In the genomic region with DNA sequence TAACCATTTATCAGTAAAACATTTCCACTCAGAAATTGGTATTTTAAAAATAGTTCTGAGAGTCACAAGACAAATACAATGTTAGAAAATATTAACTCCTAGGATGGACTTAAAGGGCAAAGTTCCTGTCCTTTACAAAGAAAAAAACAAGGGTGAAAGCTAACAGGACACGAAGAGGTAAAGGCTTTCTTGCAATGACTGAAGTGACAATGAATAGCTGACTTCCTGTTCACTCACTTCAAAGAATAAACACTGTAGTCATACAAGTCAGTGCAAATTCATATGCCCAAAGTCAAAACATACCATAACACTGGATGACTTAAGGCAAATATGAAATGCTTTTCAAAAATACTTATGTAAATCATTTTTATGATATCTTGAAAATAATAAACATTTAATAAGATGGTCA, we compare ENCODE assay signal across 17 cellular contexts.
DNase-seq lines count a peak whose midpoint lies in the region; ATAC-seq and TF ChIP-seq lines count a peak whose summit lies in the region.
"Had no signal": no experiment of that assay in that cellular context is flagged by ENCODE, and none has a peak within 500 bp of the region (broad histone marks: within the 10 kb centered on the region; RNA-seq: fewer than 3 reads in every experiment).

No MANE protein-coding gene starts in this region.

- TF ChIP-seq CTCF in endodermal cell (conservative IDR thresholded peaks at IDR 0.05) = no peak

- no peaks in the 10 kb centered on the region for H3K27me3 ChIP-seq in endodermal cell (ENCODE audit: control insufficient read depth, insufficient read depth, low read length, poor library complexity, severe bottlenecking)
- H3K27me3 ChIP-seq: BLaER1 had no signal

- WGBS in endodermal cell (ENCODE audit: insufficient coverage in 1 of 2, insufficient read length in 1 of 2), 2 experiments = 71 to 86% methylated on average over 1 of the region's 1 CpG

- no peak overlapping the region for H3K4me3 ChIP-seq in endodermal cell (ENCODE audit: low read length)
- H3K4me3 ChIP-seq: BLaER1 had no signal

- H3K27ac Mint-ChIP-seq in endodermal cell = no peak overlapping the region
- H3K27ac Mint-ChIP-seq: activated naive CD4-positive, alpha-beta T cell treated with anti-CD3 and anti-CD28 coated beads, Interleukin-2, amount 50 U/mL, for 72 hours had no signal

- H3K4me1 Mint-ChIP-seq in endodermal cell = no peaks in the 10 kb centered on the region

- H3K9me3 ChIP-seq in endodermal cell (ENCODE audit: control insufficient read depth, low read length) = no peaks in the 10 kb centered on the region
- H3K9me3 ChIP-seq: BLaER1 had no signal

- no peaks in the 10 kb centered on the region for H3K36me3 ChIP-seq in endodermal cell (ENCODE audit: control insufficient read depth, insufficient read depth, low read length)
- H3K36me3 ChIP-seq: BLaER1 had no signal

- no peaks in the 10 kb centered on the region for H3K27me3 Mint-ChIP-seq in endodermal cell (ENCODE audit: insufficient read depth)

- ATAC-seq in GM19023 (IDR thresholded peaks at IDR 0.05; ENCODE audit: unreplicated experiment) (peak; percentile 90), HG02678 (IDR thresholded peaks at IDR 0.05; ENCODE audit: unreplicated experiment) (peak; percentile 80), HG03457 (IDR thresholded peaks at IDR 0.05; ENCODE audit: unreplicated experiment) (peak; percentile 54)
- ATAC-seq: activated naive CD4-positive, alpha-beta T cell treated with anti-CD3 and anti-CD28 coated beads, Interleukin-2, amount 50 U/mL, for 72 hours; left colon had no signal

- H3K4me1 ChIP-seq in endodermal cell (ENCODE audit: control insufficient read depth, insufficient read depth, low read length) = no peaks in the 10 kb centered on the region
- H3K4me1 ChIP-seq: BLaER1 had no signal

- no peak overlapping the region for H3K4me3 Mint-ChIP-seq in endodermal cell

- no peak overlapping the region for H3K27ac ChIP-seq in endodermal cell (ENCODE audit: low read depth, low read length)
- H3K27ac ChIP-seq: BLaER1 had no signal

- H3K9me3 Mint-ChIP-seq in endodermal cell = no peaks in the 10 kb centered on the region

- H3K9ac ChIP-seq in endodermal cell (ENCODE audit: extremely low read depth, low read length, poor library complexity, severe bottlenecking) = no peak overlapping the region
- H3K9ac ChIP-seq: BLaER1 had no signal

- H3K36me3 Mint-ChIP-seq in endodermal cell (ENCODE audit: low read depth) = no peaks in the 10 kb centered on the region
- H3K36me3 Mint-ChIP-seq: activated naive CD4-positive, alpha-beta T cell treated with anti-CD3 and anti-CD28 coated beads, Interleukin-2, amount 50 U/mL, for 72 hours had no signal

- peak; percentile 1 for DNase-seq in renal cortical epithelial cell (ENCODE audit: low read depth)
- DNase-seq in AG08395 (ENCODE audit: low spot score) = no peak
- no peak for DNase-seq in central memory CD4-positive, alpha-beta T cell
- no peak for DNase-seq in endodermal cell
- DNase-seq: activated CD4-positive, alpha-beta T cell treated with anti-CD3 and anti-CD28 coated beads for 1 hour; DND-41; effector CD4-positive, alpha-beta T cell; hippocampal formation; KG1; left colon; NCI-H1105; T-helper 1 cell had no signal
